ENCODE assay signal across 1 cellular context in genomic region chr19:12295191-12295590, GRCh38.
TF ChIP-seq lines count a peak whose summit lies in the region.

No MANE protein-coding gene starts in this region.

TF ChIP-seq in K562, 482 proteins besides CTCF, POLR2A, EP300 and RAD21 (continued from another document):
- no peak for TF ChIP-seq STAT6 (CRISPR knock-in tag; IDR thresholded peaks at IDR 0.05)
- peak; percentile 32; the same call in 1 of the 2 replicates for TF ChIP-seq CBX5 (IDR thresholded peaks at IDR 0.05; ENCODE audit: borderline replicate concordance, low read depth)
- TF ChIP-seq CBX3 (IDR thresholded peaks at IDR 0.05; ENCODE audit: borderline replicate concordance in 1 of 2, low read length in 2 of 2), result peak in 1 of 2 experiments; percentile 64; a peak in 2 of 3 replicates
- no peak for TF ChIP-seq HMGN3 (IDR thresholded peaks at IDR 0.05; ENCODE audit: borderline replicate concordance, extremely low read depth, insufficient read length, low read depth, low read length)
- no peak for TF ChIP-seq TAL1 (IDR thresholded peaks at IDR 0.05)
- TF ChIP-seq NRF1 (conservative IDR thresholded peaks at IDR 0.05 in 1 of 2, IDR thresholded peaks at IDR 0.05 in 1 of 2), result no peak
- TF ChIP-seq JUN (IDR thresholded peaks at IDR 0.05; ENCODE audit: borderline replicate concordance, low read depth, low read length), result peak; percentile 32; the same call in 1 of the 2 replicates
- no peak for TF ChIP-seq JUN (CRISPR knock-in tag; IDR thresholded peaks at IDR 0.05; ENCODE audit: borderline replicate concordance)
- TF ChIP-seq ATF4 (CRISPR knock-in tag; IDR thresholded peaks at IDR 0.05), result no peak
- TF ChIP-seq RNF219 (CRISPR knock-in tag; IDR thresholded peaks at IDR 0.05), result no peak
- TF ChIP-seq KLF16 (IDR thresholded peaks at IDR 0.05), result no peak
- no peak for TF ChIP-seq NFATC3 (IDR thresholded peaks at IDR 0.05)
- TF ChIP-seq POLR2G (IDR thresholded peaks at IDR 0.05; ENCODE audit: low read depth, low read length), result no peak
- no peak for TF ChIP-seq ZNF277 (CRISPR knock-in tag; IDR thresholded peaks at IDR 0.05; ENCODE audit: borderline replicate concordance)
- TF ChIP-seq GABPA (tag; conservative IDR thresholded peaks at IDR 0.05; ENCODE audit: low read depth), result peak; percentile 10; the same call in 1 of the 2 replicates
